Comparison of ENCODE assay signal across 19 cellular contexts in the genomic region with DNA sequence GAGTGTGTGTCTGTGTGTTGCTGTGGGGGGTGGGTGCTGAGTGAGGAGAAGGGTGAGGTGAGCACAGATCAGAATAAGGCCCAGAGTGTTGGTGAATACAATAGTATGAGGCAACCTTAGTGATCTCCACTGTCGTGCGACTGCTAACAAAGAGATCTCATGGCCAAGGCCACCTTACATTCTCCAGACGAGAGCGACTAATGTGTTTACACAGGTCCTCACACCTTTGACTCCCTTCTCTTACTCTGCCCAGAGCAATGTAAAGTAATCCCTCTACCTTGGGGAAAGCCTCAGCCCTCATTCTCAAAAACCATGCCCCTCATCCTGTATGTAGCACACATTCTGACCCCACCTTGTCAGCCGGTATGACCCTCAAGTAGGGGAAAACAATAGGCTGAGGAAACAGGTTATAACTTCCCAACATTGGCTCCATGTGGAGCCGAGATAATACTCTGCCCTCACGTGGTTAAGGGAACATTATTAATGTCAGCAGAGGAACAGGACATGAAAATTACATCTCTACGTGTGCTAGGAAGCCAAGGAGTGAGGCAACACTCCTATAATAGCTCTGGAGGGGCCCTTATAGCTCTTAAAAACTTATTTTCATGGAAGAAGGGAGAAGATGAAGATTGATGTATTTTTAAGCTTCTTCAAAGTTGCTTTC.
"Had no signal": no experiment of that assay in that cellular context is flagged by ENCODE, and none has a peak within 500 bp of the region (broad histone marks: within the 10 kb centered on the region; RNA-seq: fewer than 3 reads in every experiment).

No MANE protein-coding gene starts in this region.

- H3K27me3 ChIP-seq: gastrocnemius medialis, heart right ventricle, tibial nerve, vagina had no signal

- H3K36me3 ChIP-seq: gastrocnemius medialis, heart right ventricle, tibial nerve, vagina had no signal

- H3K36me3 Mint-ChIP-seq: activated naive CD4-positive, alpha-beta T cell treated with anti-CD3 and anti-CD28 coated beads, Interleukin-2, amount 50 U/mL, for 72 hours had no signal

- H3K9ac ChIP-seq: parathyroid adenoma had no signal

- H3K27me3 Mint-ChIP-seq: activated CD4-positive, alpha-beta memory T cell treated with anti-CD3 and anti-CD28 coated beads, Interleukin-2, amount 10 ng/mL, durations not matched to agents 7 days and 5 days; activated T-cell treated with anti-CD3 and anti-CD28 coated beads, Interleukin-2, amount 50 U/mL, for 24 hours; central memory CD8-positive, alpha-beta T cell; effector memory CD8-positive, alpha-beta T cell; T-helper 17 cell had no signal

- H3K9me3 ChIP-seq: gastrocnemius medialis, heart right ventricle, tibial nerve, vagina had no signal

- H3K4me3 ChIP-seq: gastrocnemius medialis, heart right ventricle, skin epidermis, tibial nerve, vagina had no signal

- H3K4me3 Mint-ChIP-seq: activated CD4-positive, alpha-beta memory T cell treated with anti-CD3 and anti-CD28 coated beads, Interleukin-2, amount 10 ng/mL, durations not matched to agents 7 days and 5 days; activated T-cell treated with anti-CD3 and anti-CD28 coated beads, Interleukin-2, amount 50 U/mL, for 24 hours; central memory CD8-positive, alpha-beta T cell; effector memory CD8-positive, alpha-beta T cell; naive B cell; T-helper 17 cell had no signal

- ATAC-seq: activated naive CD4-positive, alpha-beta T cell treated with anti-CD3 and anti-CD28 coated beads, Interleukin-2, amount 50 U/mL, for 72 hours; effector memory CD8-positive, alpha-beta T cell; gastrocnemius medialis; T-helper 17 cell had no signal

- H3K27ac Mint-ChIP-seq: activated CD4-positive, alpha-beta memory T cell treated with anti-CD3 and anti-CD28 coated beads, Interleukin-2, amount 10 ng/mL, durations not matched to agents 7 days and 5 days; activated naive CD4-positive, alpha-beta T cell treated with anti-CD3 and anti-CD28 coated beads, Interleukin-2, amount 50 U/mL, for 72 hours; activated T-cell treated with anti-CD3 and anti-CD28 coated beads, Interleukin-2, amount 50 U/mL, for 24 hours; effector memory CD8-positive, alpha-beta T cell; T-helper 17 cell had no signal

- DNase-seq: activated CD4-positive, alpha-beta memory T cell treated with anti-CD3 and anti-CD28 coated beads, Interleukin-2, amount 10 ng/mL, durations not matched to agents 7 days and 5 days; activated CD4-positive, alpha-beta T cell treated with anti-CD3 and anti-CD28 coated beads for 4 hours; activated effector memory CD4-positive, alpha-beta T cell treated with Interleukin-2 at 50 U/mL for 16 hours; activated T-cell treated with anti-CD3 and anti-CD28 coated beads, Interleukin-2, amount 50 U/mL, for 24 hours; effector memory CD8-positive, alpha-beta T cell; gastrocnemius medialis; heart right ventricle; naive B cell; retina; stimulated activated CD4-positive, alpha-beta T cell treated with anti-CD3 and anti-CD28 coated beads, Interleukin-4, amount 100 ng/mL, for 24 hours; stimulated activated naive CD4-positive, alpha-beta T cell; substantia nigra; T-helper 17 cell had no signal

- H3K4me1 ChIP-seq: parathyroid adenoma, tibial nerve, vagina had no signal

- H3K4me1 Mint-ChIP-seq: activated CD4-positive, alpha-beta memory T cell treated with anti-CD3 and anti-CD28 coated beads, Interleukin-2, amount 10 ng/mL, durations not matched to agents 7 days and 5 days; central memory CD8-positive, alpha-beta T cell; T-helper 17 cell had no signal

- H3K79me2 ChIP-seq: parathyroid adenoma had no signal

- H3K27ac ChIP-seq: gastrocnemius medialis, heart right ventricle, parathyroid adenoma, tibial nerve had no signal

- H3K9me3 Mint-ChIP-seq: activated T-cell treated with anti-CD3 and anti-CD28 coated beads, Interleukin-2, amount 50 U/mL, for 24 hours; central memory CD8-positive, alpha-beta T cell had no signal

- H2AFZ ChIP-seq: parathyroid adenoma had no signal
